9 cellular contexts compared by ENCODE assay signal in genomic region chr18:23143059-23143831, GRCh38. TPM values are rescaled to one million over a fixed set of nuclear protein-coding genes. Genes with fewer than 3 reads are reported as not detected.
DNase-seq lines count a peak whose midpoint lies in the region; ATAC-seq and TF ChIP-seq lines count a peak whose summit lies in the region.
"Had no signal": no experiment of that assay in that cellular context is flagged by ENCODE, and none has a peak within 500 bp of the region (broad histone marks: within the 10 kb centered on the region; RNA-seq: fewer than 3 reads in every experiment).

No MANE protein-coding gene starts in this region.

- H4K12ac ChIP-seq in trophoblast cell (ENCODE audit: low read depth, low read length) = no peak overlapping the region

- H3K79me2 ChIP-seq in PC-3 (ENCODE audit: low read length) (peaks cover 71% of the 10 kb centered on the region), trophoblast cell (ENCODE audit: control insufficient read depth, insufficient read depth, low read length, poor library complexity) (peaks cover 2% of the 10 kb centered on the region)

- H3K27me3 ChIP-seq in PC-3 (ENCODE audit: low read length) = no peaks in the 10 kb centered on the region
- H3K27me3 ChIP-seq in trophoblast cell (ENCODE audit: insufficient read depth, low read length) = no peaks in the 10 kb centered on the region
- H3K27me3 ChIP-seq: SJSA1 had no signal

- peaks cover 5% of the 10 kb centered on the region for H3F3A ChIP-seq in PC-3 (ENCODE audit: low read length, unreplicated experiment)

- H3K9me3 ChIP-seq in PC-3 (ENCODE audit: low read length) = no peaks in the 10 kb centered on the region
- no peaks in the 10 kb centered on the region for H3K9me3 ChIP-seq in trophoblast cell (ENCODE audit: insufficient read depth, low read depth, low read length)
- H3K9me3 ChIP-seq: SJSA1 had no signal

- no peak overlapping the region for H2AFZ ChIP-seq in PC-3 (ENCODE audit: low read length)
- no peak overlapping the region for H2AFZ ChIP-seq in trophoblast cell (ENCODE audit: insufficient read depth, low read length, poor library complexity)

- peak overlapping the region; percentile 36 for H4K91ac ChIP-seq in trophoblast cell (ENCODE audit: low read depth, low read length)

- H3K27ac ChIP-seq in PC-3 (ENCODE audit: low read length) (peak overlapping the region; percentile 91), trophoblast cell (ENCODE audit: low read depth, low read length) (peak overlapping the region; percentile 63)
- H3K27ac ChIP-seq: SJSA1 had no signal

- peak overlapping the region; percentile 7 for H2BK12ac ChIP-seq in trophoblast cell (ENCODE audit: low read length)

- intact Hi-C loops in PC-3 (cut with micrococcal nuclease) = loop anchor here (5.0 kb wide), 1 partner anchor 84 kb away; no protein-coding TSS in a partner anchor

- H3K4ac ChIP-seq in trophoblast cell (ENCODE audit: low read depth, low read length) = peak overlapping the region; percentile 1

- H2BK5ac ChIP-seq in trophoblast cell (ENCODE audit: low read depth, low read length, poor library complexity) = peak overlapping the region; percentile 38

- H4K8ac ChIP-seq in trophoblast cell (ENCODE audit: low read depth, low read length) = peak overlapping the region; percentile 25

- H3K23ac ChIP-seq in trophoblast cell (ENCODE audit: low read length) = no peak overlapping the region

- H3K9ac ChIP-seq in PC-3 (ENCODE audit: low read length) (peak overlapping the region; percentile 61), trophoblast cell (ENCODE audit: low read length) (no peak overlapping the region)

- H3K14ac ChIP-seq in trophoblast cell (ENCODE audit: low read length) = peak overlapping the region; percentile 12

- H3K36me3 ChIP-seq in PC-3 (ENCODE audit: low read depth, low read length) (no peaks in the 10 kb centered on the region), trophoblast cell (ENCODE audit: control insufficient read depth in 1 of 2, insufficient read depth in 2 of 2, low read length in 2 of 2) (no peaks in the 10 kb centered on the region)
- H3K36me3 ChIP-seq: SJSA1 had no signal

- no peak overlapping the region for H2AK5ac ChIP-seq in trophoblast cell (ENCODE audit: low read length)

- no CpG with 5 or more reads among the region's 10 CpGs for WGBS in trophoblast cell (ENCODE audit: extremely low coverage, insufficient coverage, insufficient read length)

- POLR2A ChIA-PET in PC-3 (lab: Charles Lee; ENCODE audit: unreplicated experiment) = no interaction called here

- peak overlapping the region; percentile 72 for H3K4me2 ChIP-seq in PC-3 (ENCODE audit: low read length)
- peak overlapping the region; percentile 29 for H3K4me2 ChIP-seq in trophoblast cell (ENCODE audit: low read length)

- H2BK120ac ChIP-seq in trophoblast cell (ENCODE audit: insufficient read depth, low read length, poor library complexity) = no peak overlapping the region

- DNase-seq in GF-D8 (lab: John Stamatoyannopoulos, UW) (peak; percentile 99), PC-3 (peak; percentile 74), fibroblast of pulmonary artery (ENCODE audit: low read depth) (peak; percentile 59), trophoblast cell (peak in 1 of 2 donors; percentile 33), hepatic stellate cell (ENCODE audit: low spot score) (no peak), NCI-H128 (lab: John Stamatoyannopoulos, UW; ENCODE audit: unreplicated experiment) (no peak)

- peaks cover 5% of the 10 kb centered on the region for H3K79me1 ChIP-seq in trophoblast cell (ENCODE audit: low read length)

- ATAC-seq in PC-3 = peak; percentile 81
- ATAC-seq in GM21423 (IDR thresholded peaks at IDR 0.05; ENCODE audit: unreplicated experiment) = no peak
- ATAC-seq in HG02938 (IDR thresholded peaks at IDR 0.05; ENCODE audit: unreplicated experiment) = no peak

- TF ChIP-seq CTCF in PC-3 (conservative IDR thresholded peaks at IDR 0.05; ENCODE audit: low read depth, low read length) = no peak
- TF ChIP-seq CTCF in fibroblast of pulmonary artery (IDR thresholded peaks at IDR 0.05; ENCODE audit: low read length, missing control alignments) = no peak

- H4K20me1 ChIP-seq in PC-3 (ENCODE audit: low read length) = peaks cover 12% of the 10 kb centered on the region; the same call in 1 of the 2 replicates

- no TSS peak for BruUV-seq in PC-3 (replicated peaks; lab: Mats Ljungman, UMichigan)

- CTCF ChIA-PET in PC-3 (lab: Charles Lee) = no interaction called here

- peaks cover 37% of the 10 kb centered on the region for H3K4me1 ChIP-seq in PC-3 (ENCODE audit: insufficient read depth, low read length)
- peaks cover 16 to 25% of the 10 kb centered on the region in 2 experiments for H3K4me1 ChIP-seq in trophoblast cell (ENCODE audit: control insufficient read depth in 1 of 2, insufficient read depth in 2 of 2, low read length in 2 of 2)

- H3K9me2 ChIP-seq in PC-3 (replicated peaks; ENCODE audit: low read length) = no peaks in the 10 kb centered on the region

- H3K18ac ChIP-seq in trophoblast cell (ENCODE audit: low read length) = peak overlapping the region; percentile 19

- 0 out of 2 replicates have a peak overlapping the region, but pooled peaks have one; percentile 5 for H3K4me3 ChIP-seq in PC-3 (ENCODE audit: low read length)
- no peak overlapping the region for H3K4me3 ChIP-seq in fibroblast of pulmonary artery (replicated peaks; ENCODE audit: low read depth, low read length)
- no peak overlapping the region for H3K4me3 ChIP-seq in trophoblast cell (ENCODE audit: low read depth, low read length)
- H3K4me3 ChIP-seq: SJSA1 had no signal

RNA-seq across cellular contexts. Expression of gene CABLES1, which starts 8.0 kb away (rescaled TPM):
- total RNA-seq in PC-3 (2014; rRNA removed) = 18.6 and 20.5 TPM in 2 replicates
- 2.1 and 2.3 TPM in 2 replicates for polyA plus RNA-seq in trophoblast cell (2013)

Comparison
In these comparisons a context has a peak if more than half of its experiments do, and no peak if none do; other contexts are left out.
1. DNase-seq: peak in GF-D8 (single experiment), PC-3 (single experiment) and fibroblast of pulmonary artery (single experiment); none in hepatic stellate cell (single experiment) and NCI-H128 (single experiment).